ENCODE assay signal across 8 cellular contexts in genomic region chr14:103386632-103387329, GRCh38. TPM values are rescaled to one million over a fixed set of nuclear protein-coding genes. Genes with fewer than 3 reads are reported as not detected.
DNase-seq lines count a peak whose midpoint lies in the region; ATAC-seq and TF ChIP-seq lines count a peak whose summit lies in the region.

No MANE protein-coding gene starts in this region.

- H3K27me3 ChIP-seq in right atrium auricular region (no peaks in the 10 kb centered on the region), layer of hippocampus (ENCODE audit: control insufficient read depth, insufficient read depth, low read length) (no peaks in the 10 kb centered on the region), thymus (ENCODE audit: control insufficient read depth, insufficient read depth) (no peaks in the 10 kb centered on the region)

- ATAC-seq in left ventricle myocardium superior (no peak), HG02623 (IDR thresholded peaks at IDR 0.05; ENCODE audit: unreplicated experiment) (no peak), left colon (no peak)

- no peak for DNase-seq in right atrium auricular region (ENCODE audit: low spot score)
- no peak for DNase-seq in left ventricle myocardium superior
- DNase-seq in astrocyte of the cerebellum (ENCODE audit: low read depth) = no peak
- DNase-seq in left colon = no peak
- no peak for DNase-seq in COR-L47 (lab: John Stamatoyannopoulos, UW)

- in situ Hi-C loops in astrocyte of the cerebellum (cut with HindIII; ENCODE audit: low sequenced_read_pairs) = no loop called here

- WGBS in thymus = 30% methylated on average over 11 of the region's 11 CpGs

- H3K4me1 ChIP-seq in right atrium auricular region (peaks cover 0 to 48% of the 10 kb centered on the region in 2 donors), thymus (ENCODE audit: control insufficient read depth, insufficient read depth, low read length) (peaks cover 17% of the 10 kb centered on the region)

- no peaks in the 10 kb centered on the region for H3K9me3 ChIP-seq in right atrium auricular region
- no peaks in the 10 kb centered on the region for H3K9me3 ChIP-seq in thymus (ENCODE audit: control insufficient read depth)

- H3K27ac ChIP-seq in right atrium auricular region = peak overlapping the region; percentile 99
- peak overlapping the region; percentile 98 for H3K27ac ChIP-seq in layer of hippocampus (ENCODE audit: low read depth, low read length)
- H3K27ac ChIP-seq in thymus (ENCODE audit: low read depth) = no peak overlapping the region

- H3K4me3 ChIP-seq in right atrium auricular region (peak overlapping the region; percentile 92 to 93), astrocyte of the cerebellum (ENCODE audit: low read depth, low read length) (peak overlapping the region; percentile 99), thymus (ENCODE audit: low read length) (peak overlapping the region; percentile 77)

- intact Hi-C loops in left ventricle myocardium superior (cut with micrococcal nuclease) = no loop called here
- intact Hi-C loops in left colon (cut with DNase I, micrococcal nuclease) = no loop called here

- TF ChIP-seq CTCF in right atrium auricular region (IDR thresholded peaks at IDR 0.05) (no peak), astrocyte of the cerebellum (IDR thresholded peaks at IDR 0.05; ENCODE audit: low read depth, low read length, missing control alignments) (no peak)

- H3K36me3 ChIP-seq in right atrium auricular region = no peaks in the 10 kb centered on the region
- H3K36me3 ChIP-seq in thymus (ENCODE audit: control insufficient read depth, insufficient read depth) = no peaks in the 10 kb centered on the region

RNA-seq across cellular contexts. Expression of gene MARK3, which starts 1.6 kb away (rescaled TPM):
- total RNA-seq in right atrium auricular region (10 to 100 TPM; 71.7 to 74.2 TPM), left ventricle myocardium superior (127 TPM), left colon (10 to 100 TPM; 55.6 to 68.4 TPM)
- 91.6 TPM for polyA plus RNA-seq in thymus

RNA-seq across cellular contexts. Expression of gene EIF5, which starts 52.7 kb away (rescaled TPM):
- total RNA-seq in right atrium auricular region (100 to 1,000 TPM; 175 to 205 TPM), left ventricle myocardium superior (240 TPM), left colon (100 to 1,000 TPM; 222 to 295 TPM)
- polyA plus RNA-seq in thymus = 96.1 TPM
